20 cellular contexts compared by ENCODE assay signal in the genomic region with DNA sequence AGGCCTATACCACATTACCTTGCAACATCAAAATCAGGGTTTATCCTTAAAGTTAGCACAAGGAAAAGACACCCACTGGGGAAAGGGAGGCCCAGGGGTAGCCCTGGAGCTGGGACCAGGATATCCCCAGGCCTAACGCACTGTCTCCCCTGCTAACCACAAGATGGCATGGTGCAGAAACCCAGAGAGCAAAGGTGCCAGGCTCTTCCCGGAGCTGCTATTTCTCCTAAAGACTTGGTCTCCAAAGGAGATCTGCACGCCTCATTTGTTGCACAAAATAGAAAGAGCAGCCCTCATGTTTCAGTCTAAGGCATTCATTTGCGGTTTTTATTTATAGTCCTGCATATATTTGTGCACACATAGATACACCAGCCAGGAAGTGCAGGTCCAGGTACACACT.
DNase-seq lines count a peak whose midpoint lies in the region; ATAC-seq, FAIRE-seq and TF ChIP-seq lines count a peak whose summit lies in the region.
"Had no signal": no experiment of that assay in that cellular context is flagged by ENCODE, and none has a peak within 500 bp of the region (broad histone marks: within the 10 kb centered on the region; RNA-seq: fewer than 3 reads in every experiment).

No MANE protein-coding gene starts in this region.

- TF ChIP-seq RAD21 in HepG2 (CRISPR knock-in tag; IDR thresholded peaks at IDR 0.05) = no peak

- BruUV-seq in HepG2 (replicated peaks; lab: Mats Ljungman, UMichigan) = no TSS peak

- H3K4me1 ChIP-seq in HepG2 (ENCODE audit: insufficient read depth, low read length) = peaks cover 65% of the 10 kb centered on the region
- H3K4me1 ChIP-seq in right lobe of liver = no peaks in the 10 kb centered on the region
- H3K4me1 ChIP-seq: SJSA1, upper lobe of right lung had no signal

- WGBS in HepG2 (ENCODE audit: low lambda C conversion rate) = 92% methylated on average over 4 of the region's 4 CpGs
- WGBS in right lobe of liver (ENCODE audit: insufficient coverage, low coverage, low lambda C conversion rate, missing lambda C conversion rate) = 45% methylated on average over 2 of the region's 4 CpGs

- H3K27me3 ChIP-seq in HepG2 (ENCODE audit: control insufficient read depth in 1 of 2, insufficient read depth in 2 of 2, low read length in 2 of 2) (no peaks in the 10 kb centered on the region), right lobe of liver (no peaks in the 10 kb centered on the region)
- H3K27me3 ChIP-seq: body of pancreas, SJSA1, upper lobe of right lung had no signal

- H3K9ac ChIP-seq in HepG2 (ENCODE audit: insufficient read depth, low read depth, low read length) = no peak overlapping the region
- H3K9ac ChIP-seq: GM23248 had no signal

- H3K27ac Mint-ChIP-seq in activated CD4-positive, alpha-beta T cell treated with anti-CD3 and anti-CD28 coated beads, Interleukin-2, amount 10 ng/mL, durations not matched to agents 7 days and 5 days = no peak overlapping the region
- H3K27ac Mint-ChIP-seq: activated CD8-positive, alpha-beta T cell treated with anti-CD3 and anti-CD28 coated beads, Interleukin-2, amount 10 ng/mL, durations not matched to agents 7 days and 5 days; natural killer cell; stimulated activated memory B cell treated with anti-CD40 and anti-IgM and Interleukin-4, amounts not matched to agents 10 μg/mL and 1 μg/mL and 100 μg/mL, for 72 hours had no signal

- H3K9me3 ChIP-seq in HepG2 (ENCODE audit: low read length) (peaks cover 6% of the 10 kb centered on the region), right lobe of liver (no peaks in the 10 kb centered on the region)
- H3K9me3 ChIP-seq: body of pancreas, upper lobe of right lung had no signal

- TF ChIP-seq EP300 in HepG2 (IDR thresholded peaks at IDR 0.05; ENCODE audit: low read depth in 2 of 2, low read length in 2 of 2) = no peak
- no peak for TF ChIP-seq EP300 in HepG2 (CRISPR knock-in tag; IDR thresholded peaks at IDR 0.05; ENCODE audit: borderline replicate concordance)

- no peak overlapping the region for H3K4me3 ChIP-seq in HepG2 (replicated peaks in 1 of 3; ENCODE audit: insufficient read depth in 1 of 3, low read depth in 2 of 3, low read length in 3 of 3)
- H3K4me3 ChIP-seq in right lobe of liver = no peak overlapping the region
- H3K4me3 ChIP-seq: body of pancreas, dorsolateral prefrontal cortex, GM23248, SJSA1, upper lobe of right lung had no signal

- H3K36me3 Mint-ChIP-seq in activated CD4-positive, alpha-beta T cell treated with anti-CD3 and anti-CD28 coated beads, Interleukin-2, amount 10 ng/mL, durations not matched to agents 7 days and 5 days (ENCODE audit: low read depth) = no peaks in the 10 kb centered on the region
- H3K36me3 Mint-ChIP-seq: natural killer cell; stimulated activated memory B cell treated with anti-CD40 and anti-IgM and Interleukin-4, amounts not matched to agents 10 μg/mL and 1 μg/mL and 100 μg/mL, for 72 hours had no signal

- no peaks in the 10 kb centered on the region for H3K4me1 Mint-ChIP-seq in activated CD4-positive, alpha-beta T cell treated with anti-CD3 and anti-CD28 coated beads, Interleukin-2, amount 10 ng/mL, durations not matched to agents 7 days and 5 days
- H3K4me1 Mint-ChIP-seq: natural killer cell; stimulated activated memory B cell treated with anti-CD40 and anti-IgM and Interleukin-4, amounts not matched to agents 10 μg/mL and 1 μg/mL and 100 μg/mL, for 72 hours had no signal

- H3K27ac ChIP-seq in HepG2 (ENCODE audit: extremely low read length, insufficient read depth, low read length) (no peak overlapping the region), right lobe of liver (no peak overlapping the region)
- H3K27ac ChIP-seq: body of pancreas, GM23248, SJSA1, upper lobe of right lung had no signal

- no peaks in the 10 kb centered on the region for H3K36me3 ChIP-seq in HepG2 (replicated peaks in 1 of 2; ENCODE audit: control insufficient read depth in 1 of 2, insufficient read depth in 2 of 2, low read length in 2 of 2)
- no peaks in the 10 kb centered on the region for H3K36me3 ChIP-seq in right lobe of liver
- H3K36me3 ChIP-seq: SJSA1, upper lobe of right lung had no signal

- H3K9me3 Mint-ChIP-seq in activated CD4-positive, alpha-beta T cell treated with anti-CD3 and anti-CD28 coated beads, Interleukin-2, amount 10 ng/mL, durations not matched to agents 7 days and 5 days = peaks cover 2% of the 10 kb centered on the region
- H3K9me3 Mint-ChIP-seq: natural killer cell had no signal

- intact Hi-C loops in HepG2 (cut with micrococcal nuclease; ENCODE audit: unreplicated experiment) (no loop called here), right lobe of liver (cut with DNase I) (no loop called here)

- peak; percentile 18 for FAIRE-seq in HepG2 (lab: Jason Lieb, UNC)

- H2AFZ ChIP-seq in HepG2 (ENCODE audit: low read length) = no peak overlapping the region
- H2AFZ ChIP-seq: GM23248 had no signal

- TF ChIP-seq POLR2A in HepG2 (IDR thresholded peaks at IDR 0.05; ENCODE audit: insufficient read depth in 1 of 2, low read depth in 2 of 2, low read length in 2 of 2) (no peak), right lobe of liver (IDR thresholded peaks at IDR 0.05) (no peak)

- in situ Hi-C loops in HepG2 (cut with HindIII; ENCODE audit: extremely low pct_ligation_motif_present, low pct_unique_long_range_greater_than_20kb) = loop anchor here (25.0 kb wide), 2 partner anchors 767 to 1067 kb away; no protein-coding TSS in a partner anchor

- CTCF ChIA-PET in HepG2 (lab: Yijun Ruan, JAX; ENCODE audit: low intra/inter-chr PET ratio, low total read pairs) = no interaction called here
- CTCF ChIA-PET in activated CD4-positive, alpha-beta T cell treated with anti-CD3 and anti-CD28 coated beads, Interleukin-2, amount 10 ng/mL, durations not matched to agents 7 days and 5 days (lab: Charles Lee) = interaction anchor here (0.6 kb wide), 1 partner anchor 773 kb away, joined by 4 read pairs; no protein-coding TSS in a partner anchor

- H3K27me3 Mint-ChIP-seq in activated CD4-positive, alpha-beta T cell treated with anti-CD3 and anti-CD28 coated beads, Interleukin-2, amount 10 ng/mL, durations not matched to agents 7 days and 5 days = peaks cover 3% of the 10 kb centered on the region
- H3K27me3 Mint-ChIP-seq: stimulated activated memory B cell treated with anti-CD40 and anti-IgM and Interleukin-4, amounts not matched to agents 10 μg/mL and 1 μg/mL and 100 μg/mL, for 72 hours had no signal

- POLR2A ChIA-PET in HepG2 (lab: Yijun Ruan, JAX) = no interaction called here
- POLR2A ChIA-PET in activated CD4-positive, alpha-beta T cell treated with anti-CD3 and anti-CD28 coated beads, Interleukin-2, amount 10 ng/mL, durations not matched to agents 7 days and 5 days (lab: Charles Lee) = no interaction called here

- no peak overlapping the region for H3K4me3 Mint-ChIP-seq in activated CD4-positive, alpha-beta T cell treated with anti-CD3 and anti-CD28 coated beads, Interleukin-2, amount 10 ng/mL, durations not matched to agents 7 days and 5 days
- H3K4me3 Mint-ChIP-seq: activated CD8-positive, alpha-beta T cell treated with anti-CD3 and anti-CD28 coated beads, Interleukin-2, amount 10 ng/mL, durations not matched to agents 7 days and 5 days; natural killer cell; stimulated activated memory B cell treated with anti-CD40 and anti-IgM and Interleukin-4, amounts not matched to agents 10 μg/mL and 1 μg/mL and 100 μg/mL, for 72 hours had no signal

- peaks cover 88% of the 10 kb centered on the region for H3K79me2 ChIP-seq in HepG2 (ENCODE audit: insufficient read depth, low read length)

- DNase-seq in HepG2 (ENCODE audit: low spot score) (no peak), right lobe of liver (no peak), NCI-H510A treated with DMSO at 0.1 percent for 48 hours (lab: John Stamatoyannopoulos, UW) (peak; percentile 73), kidney tubule cell (ENCODE audit: low spot score) (peak; percentile 21), SK-N-DZ (ENCODE audit: low spot score) (no peak)
- no peak for DNase-seq in activated CD4-positive, alpha-beta T cell treated with anti-CD3 and anti-CD28 coated beads, Interleukin-2, amount 10 ng/mL, durations not matched to agents 7 days and 5 days
- DNase-seq in stimulated activated CD8-positive, alpha-beta memory T cell treated with anti-CD3 and anti-CD28 coated beads, Interleukin-4, amount 100 ng/mL, for 48 hours = no peak
- DNase-seq: ACHN; activated CD8-positive, alpha-beta T cell treated with anti-CD3 and anti-CD28 coated beads, Interleukin-2, amount 10 ng/mL, durations not matched to agents 7 days and 5 days; activated effector memory CD4-positive, alpha-beta T cell treated with anti-CD3 and anti-CD28 coated beads, Interleukin-2, amount 50 U/mL, for 16 hours; dorsolateral prefrontal cortex; GM23248; natural killer cell; NCI-H1048; right cardiac atrium; upper lobe of right lung had no signal

- TF ChIP-seq CTCF in HepG2 (CRISPR knock-in tag; IDR thresholded peaks at IDR 0.05) (no peak), right lobe of liver (IDR thresholded peaks at IDR 0.05) (no peak)

- ATAC-seq in HepG2 = peak; percentile 47
- ATAC-seq in right lobe of liver = no peak
- ATAC-seq in GM21737 (IDR thresholded peaks at IDR 0.05; ENCODE audit: unreplicated experiment) = no peak
- ATAC-seq: activated CD8-positive, alpha-beta T cell treated with anti-CD3 and anti-CD28 coated beads, Interleukin-2, amount 10 ng/mL, durations not matched to agents 7 days and 5 days; body of pancreas; natural killer cell; right cardiac atrium; stimulated activated memory B cell treated with anti-CD40 and anti-IgM and Interleukin-4, amounts not matched to agents 10 μg/mL and 1 μg/mL and 100 μg/mL, for 72 hours; upper lobe of right lung had no signal

- no peaks in the 10 kb centered on the region; the same call in 1 of the 2 replicates for H4K20me1 ChIP-seq in HepG2 (ENCODE audit: insufficient read depth, low read length)

- H3K4me2 ChIP-seq in HepG2 (ENCODE audit: low read depth, low read length) = no peak overlapping the region

TF ChIP-seq in HepG2, 621 proteins besides CTCF, POLR2A, EP300 and RAD21 (continues in another document):
- TF ChIP-seq RNF2 (conservative IDR thresholded peaks at IDR 0.05; ENCODE audit: low read depth) (no peak), KLF12 (CRISPR knock-in tag; IDR thresholded peaks at IDR 0.05; ENCODE audit: borderline replicate concordance) (no peak), ZNF550 (CRISPR knock-in tag; IDR thresholded peaks at IDR 0.05; ENCODE audit: borderline replicate concordance) (no peak), KDM2A (CRISPR knock-in tag; IDR thresholded peaks at IDR 0.05; ENCODE audit: borderline replicate concordance, low read depth) (no peak), ZNF629 (CRISPR knock-in tag; conservative IDR thresholded peaks at IDR 0.05) (no peak), ZFP1 (CRISPR knock-in tag; IDR thresholded peaks at IDR 0.05) (no peak), SNRNP70 (IDR thresholded peaks at IDR 0.05; ENCODE audit: low read depth, low read length) (no peak)
- TF ChIP-seq, protein P1, sequence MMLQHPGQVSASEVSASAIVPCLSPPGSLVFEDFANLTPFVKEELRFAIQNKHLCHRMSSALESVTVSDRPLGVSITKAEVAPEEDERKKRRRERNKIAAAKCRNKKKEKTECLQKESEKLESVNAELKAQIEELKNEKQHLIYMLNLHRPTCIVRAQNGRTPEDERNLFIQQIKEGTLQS (CRISPR knock-in tag; IDR thresholded peaks at IDR 0.05) = no peak

Comparison
In these comparisons a context has a peak if more than half of its experiments do, and no peak if none do; other contexts are left out.
1. DNase-seq: peak in NCI-H510A treated with DMSO at 0.1 percent for 48 hours (single experiment) and kidney tubule cell (single experiment); none in HepG2 (single experiment), right lobe of liver (0 of 3), SK-N-DZ (single experiment), activated CD4-positive, alpha-beta T cell treated with anti-CD3 and anti-CD28 coated beads, Interleukin-2, amount 10 ng/mL, durations not matched to agents 7 days and 5 days (single experiment) and stimulated activated CD8-positive, alpha-beta memory T cell treated with anti-CD3 and anti-CD28 coated beads, Interleukin-4, amount 100 ng/mL, for 48 hours (single experiment).